ENCODE assay signal across 18 cellular contexts in the genomic region with DNA sequence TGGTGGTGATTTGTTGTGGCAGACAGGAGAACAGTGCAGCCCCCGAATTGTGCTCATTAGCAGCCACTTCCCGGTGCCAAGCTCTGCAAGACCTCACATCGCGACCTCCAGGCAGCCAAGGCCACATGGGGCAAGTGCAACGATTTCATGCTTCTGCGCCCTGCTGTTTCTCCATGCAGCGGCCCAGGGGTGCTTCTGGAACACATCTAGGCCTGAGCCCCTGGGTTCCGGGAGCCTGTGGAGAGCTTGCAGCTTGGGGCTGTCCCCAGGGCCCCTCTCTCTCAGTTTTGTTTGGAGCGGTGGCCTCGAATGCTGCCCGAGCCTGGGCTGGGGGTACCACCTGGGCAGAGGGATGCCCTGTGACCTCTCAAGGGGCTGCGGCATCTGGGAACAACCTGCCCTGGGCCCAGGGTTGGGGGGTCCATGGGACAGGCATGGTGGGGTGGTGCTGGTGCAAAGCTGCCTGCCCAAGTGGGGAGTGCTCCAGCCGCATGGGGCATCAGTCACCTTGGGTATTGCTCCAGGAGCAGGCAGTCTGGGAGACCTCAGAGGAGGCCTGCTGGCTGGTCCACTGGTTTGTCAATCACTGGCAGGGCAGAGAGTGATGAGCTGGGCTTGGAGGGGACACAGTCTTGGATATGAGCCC. TPM values are rescaled to one million over a fixed set of nuclear protein-coding genes. Genes with fewer than 3 reads are reported as not detected.
DNase-seq lines count a peak whose midpoint lies in the region; ATAC-seq, FAIRE-seq and TF ChIP-seq lines count a peak whose summit lies in the region.
"Had no signal": no experiment of that assay in that cellular context is flagged by ENCODE, and none has a peak within 500 bp of the region (broad histone marks: within the 10 kb centered on the region; RNA-seq: fewer than 3 reads in every experiment).

No MANE protein-coding gene starts in this region.

- CTCF ChIA-PET in HEK293 (lab: Yijun Ruan, JAX) (interaction anchor here (0.5 to 5.7 kb wide), 12 partner anchors 13 to 583 kb away, joined by 3 to 54 read pairs (median 6); no protein-coding TSS in a partner anchor), H1 (lab: Charles Lee; ENCODE audit: partially characterized antibody) (interaction anchor here (0.6 to 5.9 kb wide), 32 partner anchors 10 to 1676 kb away, joined by 3 to 39 read pairs (median 5); a partner anchor contains a TSS)
- CTCF ChIA-PET in activated CD8-positive, alpha-beta memory T cell treated with anti-CD3 and anti-CD28 coated beads, Interleukin-2, amount 10 ng/mL, durations not matched to agents 7 days and 5 days (lab: Charles Lee): interaction anchor here (1.2 to 4.9 kb wide), 3 partner anchors 111 to 556 kb away, joined by 3 to 28 read pairs (median 3); no protein-coding TSS in a partner anchor

- DNase-seq in DMS53 (lab: John Stamatoyannopoulos, UW) (peak; percentile 58), DMS53 treated with DMSO at 0.1 percent for 48 hours (lab: John Stamatoyannopoulos, UW; ENCODE audit: unreplicated experiment) (no peak), H1 (ENCODE audit: low read depth in 1 of 2, low spot score in 2 of 2) (no peak), lower lobe of right lung (peak; percentile 40), CD1c-positive myeloid dendritic cell (ENCODE audit: extremely low spot score) (no peak)
- DNase-seq in activated CD8-positive, alpha-beta memory T cell treated with anti-CD3 and anti-CD28 coated beads, Interleukin-2, amount 10 ng/mL, durations not matched to agents 7 days and 5 days: no peak
- DNase-seq: GF-D8 had no signal

- no peak for TF ChIP-seq EP300 in H1 (IDR thresholded peaks at IDR 0.05; ENCODE audit: borderline replicate concordance in 1 of 2, low read depth in 2 of 2, low read length in 2 of 2)

- H3K27ac ChIP-seq in HEK293 (ENCODE audit: extremely low read depth, low read depth, low read length) (no peak overlapping the region), H1 (ENCODE audit: low read depth, low read length) (no peak overlapping the region), lower lobe of right lung (no peak overlapping the region)
- H3K27ac ChIP-seq: BLaER1, HL-60 had no signal

- no peak overlapping the region for H3K23ac ChIP-seq in H1 (ENCODE audit: insufficient read length)

- H3K9me3 ChIP-seq in HEK293 (ENCODE audit: control insufficient read depth, insufficient read depth, low read depth, low read length): no peaks in the 10 kb centered on the region
- no peaks in the 10 kb centered on the region for H3K9me3 ChIP-seq in H1 (ENCODE audit: insufficient read depth in 2 of 2, low read depth in 1 of 2, low read length in 1 of 2)
- H3K9me3 ChIP-seq in lower lobe of right lung: no peaks in the 10 kb centered on the region
- H3K9me3 ChIP-seq: BLaER1, HAP-1 had no signal

- H2AFZ ChIP-seq in H1 (ENCODE audit: low read length): no peak overlapping the region

- H3K14ac ChIP-seq in H1 (ENCODE audit: insufficient read length): no peak overlapping the region

- H4K91ac ChIP-seq in H1 (replicated peaks; ENCODE audit: insufficient read length, low read length): no peak overlapping the region

- H3K79me2 ChIP-seq in H1 (ENCODE audit: control insufficient read depth in 1 of 2, insufficient read depth in 2 of 2, low read length in 2 of 2): no peaks in the 10 kb centered on the region

- 0 out of 2 replicates have a peak overlapping the region, but pooled peaks have one; percentile 26 for H2AK5ac ChIP-seq in H1 (ENCODE audit: low read depth, low read length)

- H2BK120ac ChIP-seq in H1 (replicated peaks; ENCODE audit: low read depth, low read length): no peak overlapping the region

- ATAC-seq in lower lobe of right lung (no peak), GM18502 (IDR thresholded peaks at IDR 0.05; ENCODE audit: poor library complexity, unreplicated experiment) (no peak)
- no peak for ATAC-seq in activated CD8-positive, alpha-beta memory T cell treated with anti-CD3 and anti-CD28 coated beads, Interleukin-2, amount 10 ng/mL, durations not matched to agents 7 days and 5 days

- no peak for TF ChIP-seq RAD21 in H1 (IDR thresholded peaks at IDR 0.05 in 1 of 2, conservative IDR thresholded peaks at IDR 0.05 in 1 of 2; ENCODE audit: low read depth in 2 of 2, low read length in 2 of 2)

- no peak overlapping the region for H3K4me2 ChIP-seq in H1 (ENCODE audit: insufficient read depth in 1 of 2, low read depth in 2 of 2, low read length in 2 of 2)
- H3K4me2 ChIP-seq: BLaER1 had no signal

- H3K56ac ChIP-seq in H1 (replicated peaks; ENCODE audit: insufficient read length, low read depth, low read length): no peak overlapping the region

- H4K8ac ChIP-seq in H1 (ENCODE audit: extremely low read depth, insufficient read depth, low read length): no peak overlapping the region; the same call in 1 of the 2 replicates

- H3K27me3 Mint-ChIP-seq in activated CD8-positive, alpha-beta memory T cell treated with anti-CD3 and anti-CD28 coated beads, Interleukin-2, amount 10 ng/mL, durations not matched to agents 7 days and 5 days: peaks cover 3% of the 10 kb centered on the region
- H3K27me3 Mint-ChIP-seq: CD4-positive, CD25-positive, alpha-beta regulatory T cell had no signal

- H4K20me1 ChIP-seq in H1 (replicated peaks in 1 of 2; ENCODE audit: control insufficient read depth in 1 of 2, insufficient read depth in 2 of 2, low read length in 2 of 2): peaks cover 0 to 2% of the 10 kb centered on the region in 2 experiments

- no peak for TF ChIP-seq POLR2A in H1 (IDR thresholded peaks at IDR 0.05; ENCODE audit: control extremely low read depth in 1 of 2, low read depth in 2 of 2, low read length in 2 of 2)

- intact Hi-C loops in lower lobe of right lung (cut with DNase I): loop anchor here (10.0 kb wide), 1 partner anchor 554 kb away; no protein-coding TSS in a partner anchor

- H3K4me3 ChIP-seq in HEK293 (ENCODE audit: low read depth, low read length) (no peak overlapping the region), H1 (ENCODE audit: extremely low read depth in 1 of 4, insufficient read depth in 2 of 4, low read depth in 3 of 4, low read length in 4 of 4) (no peak overlapping the region), lower lobe of right lung (no peak overlapping the region)
- H3K4me3 ChIP-seq: BLaER1, HAP-1, K562 had no signal

- no peak overlapping the region; the same call in 1 of the 2 replicates for H2BK15ac ChIP-seq in H1 (ENCODE audit: low read length)

- H3K79me1 ChIP-seq in H1 (ENCODE audit: low read depth, low read length): no peaks in the 10 kb centered on the region

- no peaks in the 10 kb centered on the region for H3K36me3 Mint-ChIP-seq in activated CD8-positive, alpha-beta memory T cell treated with anti-CD3 and anti-CD28 coated beads, Interleukin-2, amount 10 ng/mL, durations not matched to agents 7 days and 5 days
- H3K36me3 Mint-ChIP-seq: CD4-positive, CD25-positive, alpha-beta regulatory T cell had no signal

- no peak overlapping the region; a peak in 1 of 7 replicates for H3K9ac ChIP-seq in H1 (replicated peaks in 1 of 4; ENCODE audit: extremely low read depth in 1 of 4, low read depth in 3 of 4, low read length in 3 of 4)
- H3K9ac ChIP-seq: BLaER1 had no signal

- WGBS in H1 (ENCODE audit: extremely low coverage in 1 of 2, insufficient coverage in 1 of 2, insufficient read length in 1 of 2, insufficient replicate concordance in 2 of 2, low coverage in 1 of 2, low lambda C conversion rate in 2 of 2, missing lambda C conversion rate in 1 of 2), 2 experiments: 89% methylated on average over 13 of the region's 13 CpGs; no CpG with 5 or more reads in 1 of the 2 experiments

- H3K27ac Mint-ChIP-seq in activated CD8-positive, alpha-beta memory T cell treated with anti-CD3 and anti-CD28 coated beads, Interleukin-2, amount 10 ng/mL, durations not matched to agents 7 days and 5 days: no peak overlapping the region
- H3K27ac Mint-ChIP-seq: CD4-positive, CD25-positive, alpha-beta regulatory T cell; CD8-positive, alpha-beta memory T cell had no signal

- H3K23me2 ChIP-seq in H1 (ENCODE audit: low read depth, low read length): no peaks in the 10 kb centered on the region

- no peak overlapping the region for H3K4me3 Mint-ChIP-seq in activated CD8-positive, alpha-beta memory T cell treated with anti-CD3 and anti-CD28 coated beads, Interleukin-2, amount 10 ng/mL, durations not matched to agents 7 days and 5 days
- H3K4me3 Mint-ChIP-seq: CD4-positive, CD25-positive, alpha-beta regulatory T cell; CD8-positive, alpha-beta memory T cell had no signal

- H3K4me1 ChIP-seq in HEK293 (ENCODE audit: control insufficient read depth, insufficient read depth, low read length) (no peaks in the 10 kb centered on the region), H1 (replicated peaks in 1 of 4; ENCODE audit: control insufficient read depth in 3 of 4, insufficient read depth in 4 of 4, low read length in 3 of 4) (peaks cover 0 to 14% (median 4%) of the 10 kb centered on the region in 4 experiments; a peak in 4 of 7 replicates), lower lobe of right lung (peaks cover 10% of the 10 kb centered on the region)
- H3K4me1 ChIP-seq: HAP-1 had no signal

- 0 out of 2 replicates have a peak overlapping the region, but pooled peaks have one; percentile 2 for H2BK5ac ChIP-seq in H1 (ENCODE audit: low read depth, low read length)

- no peaks in the 10 kb centered on the region for H3K36me3 ChIP-seq in HEK293 (ENCODE audit: control insufficient read depth in 2 of 2, insufficient read depth in 1 of 2, low read length in 2 of 2)
- no peaks in the 10 kb centered on the region for H3K36me3 ChIP-seq in H1 (ENCODE audit: control insufficient read depth in 2 of 4, insufficient read depth in 4 of 4, low read length in 3 of 4)
- H3K36me3 ChIP-seq in lower lobe of right lung: no peaks in the 10 kb centered on the region
- H3K36me3 ChIP-seq: BLaER1, HAP-1 had no signal

- no peak overlapping the region for H3K4ac ChIP-seq in H1 (replicated peaks; ENCODE audit: insufficient read length, low read depth, low read length)

- H2BK20ac ChIP-seq in H1 (ENCODE audit: low read length): no peak overlapping the region

- H3K4me1 Mint-ChIP-seq in activated CD8-positive, alpha-beta memory T cell treated with anti-CD3 and anti-CD28 coated beads, Interleukin-2, amount 10 ng/mL, durations not matched to agents 7 days and 5 days: no peaks in the 10 kb centered on the region
- H3K4me1 Mint-ChIP-seq: CD8-positive, alpha-beta memory T cell had no signal

- POLR2A ChIA-PET in HEK293 (lab: Yijun Ruan, JAX) (no interaction called here), H1 (lab: Charles Lee; ENCODE audit: partially characterized antibody) (interaction anchor here (0.6 to 1.2 kb wide), 3 partner anchors 12 to 589 kb away, joined by 4 to 5 read pairs (median 4); no protein-coding TSS in a partner anchor)

- no peak overlapping the region for H4K5ac ChIP-seq in H1 (ENCODE audit: insufficient read length, low read depth, low read length)

- no peak overlapping the region for H2BK12ac ChIP-seq in H1 (ENCODE audit: low read depth, low read length)

- H3K9me3 Mint-ChIP-seq in activated CD8-positive, alpha-beta memory T cell treated with anti-CD3 and anti-CD28 coated beads, Interleukin-2, amount 10 ng/mL, durations not matched to agents 7 days and 5 days (ENCODE audit: low read depth): no peaks in the 10 kb centered on the region
- H3K9me3 Mint-ChIP-seq: CD4-positive, CD25-positive, alpha-beta regulatory T cell; CD8-positive, alpha-beta memory T cell had no signal

- no peak for TF ChIP-seq CTCF in HEK293 (tag by site-specific recombination; IDR thresholded peaks at IDR 0.05)
- TF ChIP-seq CTCF in H1 (IDR thresholded peaks at IDR 0.05; ENCODE audit: control extremely low read depth in 1 of 3, insufficient read depth in 1 of 3, low read depth in 1 of 3, low read length in 3 of 3): no peak
- no peak for TF ChIP-seq CTCF in lower lobe of right lung (IDR thresholded peaks at IDR 0.05)

- no peak for FAIRE-seq in H1 (lab: Jason Lieb, UNC)
- FAIRE-seq: D721Med had no signal

- no peak overlapping the region for H3K18ac ChIP-seq in H1 (ENCODE audit: extremely low read depth, low read length)

- H3K27me3 ChIP-seq in H1 (replicated peaks in 1 of 4; ENCODE audit: control insufficient read depth in 3 of 4, extremely low read depth in 1 of 4, insufficient read depth in 3 of 4, low read length in 3 of 4) (no peaks in the 10 kb centered on the region), lower lobe of right lung (ENCODE audit: low read depth) (no peaks in the 10 kb centered on the region)

RNA-seq across cellular contexts. Expression of a gene that starts 51.8 kb away (rescaled TPM):
- 16.3 and 18.6 TPM in 2 replicates for total RNA-seq in H1 (2021; fragmentation: NEBNext Ultra II Directional; extraction: Animal tissue kit (Norgen Biotek cat#: 25700))
- 9.7 and 16.8 TPM in 2 replicates for polyA plus RNA-seq in H1 (2011; rRNA removed)
- polyA plus RNA-seq in H1 (2011; cell fraction: cytosol; rRNA removed): 10.5 TPM
- 68.1 TPM for polyA plus RNA-seq in H1 (2011; cell fraction: nucleus; rRNA removed)
- polyA plus RNA-seq in H1 (2012, experiment 1 of 2): 9.3 to 14.4 TPM (median 12.9 TPM) in 4 replicates
- 9.0 TPM for polyA plus RNA-seq in H1 (2012, experiment 2 of 2)
- 15.5 TPM for polyA plus RNA-seq in H1 (2013, experiment 1 of 2)
- polyA plus RNA-seq in H1 (2013, experiment 2 of 2): 14.1 TPM
- polyA minus RNA-seq in H1 (2011; rRNA and poly(A)+ RNA removed): 12.6 and 14.2 TPM in 2 replicates
- 8.7 TPM for polyA minus RNA-seq in H1 (2011; cell fraction: cytosol; rRNA and poly(A)+ RNA removed)
- 23.8 TPM for polyA minus RNA-seq in H1 (2011; cell fraction: nucleus; rRNA and poly(A)+ RNA removed)
- total RNA-seq in lower lobe of right lung: 18.2 TPM
- 10 to 100 TPM; 15.3 to 20.6 TPM for total RNA-seq in activated CD8-positive, alpha-beta memory T cell treated with anti-CD3 and anti-CD28 coated beads, Interleukin-2, amount 10 ng/mL, durations not matched to agents 7 days and 5 days

RNA-seq across cellular contexts. Expression of a gene that starts 55.2 kb away (rescaled TPM):
- 0.15 and 0.20 TPM in 2 replicates for total RNA-seq in H1 (2021; fragmentation: NEBNext Ultra II Directional; extraction: Animal tissue kit (Norgen Biotek cat#: 25700))
- 0.17 TPM in 2 replicates for polyA plus RNA-seq in H1 (2011; rRNA removed)
- 0.13 TPM for polyA plus RNA-seq in H1 (2011; cell fraction: cytosol; rRNA removed)
- 1.6 TPM for polyA plus RNA-seq in H1 (2011; cell fraction: nucleus; rRNA removed)
- polyA plus RNA-seq in H1 (2012, experiment 1 of 2): 0.26 to 0.81 TPM (median 0.35 TPM) in 4 replicates
- not detected for polyA plus RNA-seq in H1 (2012, experiment 2 of 2)
- 0.04 TPM for polyA plus RNA-seq in H1 (2013, experiment 1 of 2)
- polyA plus RNA-seq in H1 (2013, experiment 2 of 2): 0.07 TPM
- 0.38 and 0.44 TPM in 2 replicates for polyA minus RNA-seq in H1 (2011; rRNA and poly(A)+ RNA removed)
- 0.51 TPM for polyA minus RNA-seq in H1 (2011; cell fraction: cytosol; rRNA and poly(A)+ RNA removed)
- polyA minus RNA-seq in H1 (2011; cell fraction: nucleus; rRNA and poly(A)+ RNA removed): 0.60 TPM
- total RNA-seq in lower lobe of right lung: not detected
- total RNA-seq in activated CD8-positive, alpha-beta memory T cell treated with anti-CD3 and anti-CD28 coated beads, Interleukin-2, amount 10 ng/mL, durations not matched to agents 7 days and 5 days: under 1 TPM; 0.26 to 0.56 TPM
- total RNA-seq: H4, HT1080 had no signal
- polyA plus RNA-seq: CD8-positive, alpha-beta memory T cell had no signal

Comparison
In these comparisons a context has a peak if more than half of its experiments do, and no peak if none do; other contexts are left out.
1. DNase-seq: peak in DMS53 (single experiment) and lower lobe of right lung (single experiment); none in DMS53 treated with DMSO at 0.1 percent for 48 hours (single experiment), H1 (0 of 2), activated CD8-positive, alpha-beta memory T cell treated with anti-CD3 and anti-CD28 coated beads, Interleukin-2, amount 10 ng/mL, durations not matched to agents 7 days and 5 days (single experiment) and CD1c-positive myeloid dendritic cell (single experiment).